Comparison of ENCODE assay signal across 10 cellular contexts in the genomic region with DNA sequence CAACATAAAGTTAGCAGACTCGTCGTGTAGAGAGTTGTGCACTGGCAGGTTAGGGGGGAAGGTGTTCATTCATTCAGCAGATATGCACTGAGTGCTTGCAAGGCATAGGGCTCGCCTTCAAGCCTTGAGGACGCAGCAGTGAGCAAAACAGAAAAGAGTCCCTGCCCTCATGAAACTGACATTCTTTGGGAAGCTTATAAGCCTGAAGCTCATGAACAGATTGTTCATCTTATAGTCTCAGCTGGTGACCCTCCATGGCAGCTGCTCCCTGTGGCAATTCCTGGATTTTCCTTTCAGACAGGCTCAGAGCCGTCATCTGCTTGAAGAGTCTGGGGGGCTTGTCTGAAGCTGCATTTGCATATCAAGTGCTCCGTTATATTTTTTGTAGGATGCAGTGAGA.
DNase-seq lines count a peak whose midpoint lies in the region; ATAC-seq, FAIRE-seq and TF ChIP-seq lines count a peak whose summit lies in the region.
"Had no signal": no experiment of that assay in that cellular context is flagged by ENCODE, and none has a peak within 500 bp of the region (broad histone marks: within the 10 kb centered on the region; RNA-seq: fewer than 3 reads in every experiment).

No MANE protein-coding gene starts in this region.

- H3K27me3 ChIP-seq in BLaER1 = no peaks in the 10 kb centered on the region
- no peaks in the 10 kb centered on the region for H3K27me3 ChIP-seq in GM23248 (replicated peaks; ENCODE audit: insufficient read depth)
- no peaks in the 10 kb centered on the region for H3K27me3 ChIP-seq in small intestine (ENCODE audit: control insufficient read depth in 2 of 2, insufficient read depth in 2 of 2, low read length in 2 of 2)

- H3K4me2 ChIP-seq in BLaER1 (peak overlapping the region; percentile 90), GM23248 (ENCODE audit: unreplicated experiment) (peak overlapping the region; percentile 70)

- no peaks in the 10 kb centered on the region for H3K27me3 Mint-ChIP-seq in mesothelial cell of epicardium (ENCODE audit: low read depth)

- H3K27ac Mint-ChIP-seq in activated naive CD4-positive, alpha-beta T cell treated with anti-CD3 and anti-CD28 coated beads, Interleukin-2, amount 50 U/mL, for 72 hours = peak overlapping the region; percentile 93 to 98
- H3K27ac Mint-ChIP-seq in mesothelial cell of epicardium = peak overlapping the region; percentile 74

- peaks cover 30% of the 10 kb centered on the region for H3K36me3 ChIP-seq in BLaER1
- no peaks in the 10 kb centered on the region for H3K36me3 ChIP-seq in GM23248 (ENCODE audit: low read depth)
- no peaks in the 10 kb centered on the region for H3K36me3 ChIP-seq in small intestine (ENCODE audit: control insufficient read depth in 2 of 2, insufficient read depth in 2 of 2, low read length in 2 of 2)

- H3K4me1 ChIP-seq in BLaER1 = peaks cover 57% of the 10 kb centered on the region
- H3K4me1 ChIP-seq in GM23248 (ENCODE audit: insufficient read depth) = peaks cover 53% of the 10 kb centered on the region
- H3K4me1 ChIP-seq in small intestine (ENCODE audit: control insufficient read depth in 2 of 2, insufficient read depth in 1 of 2, low read depth in 1 of 2, low read length in 1 of 2) = peaks cover 4 to 7% of the 10 kb centered on the region in 2 donors

- H3K79me2 ChIP-seq in GM23248 (ENCODE audit: insufficient read depth) = peaks cover 88% of the 10 kb centered on the region

- peaks cover 0 to 3% of the 10 kb centered on the region in 2 donors for H3K9me3 Mint-ChIP-seq in activated naive CD4-positive, alpha-beta T cell treated with anti-CD3 and anti-CD28 coated beads, Interleukin-2, amount 50 U/mL, for 72 hours
- peaks cover 7% of the 10 kb centered on the region for H3K9me3 Mint-ChIP-seq in mesothelial cell of epicardium

- WGBS in GM23248 (ENCODE audit: low coverage in 1 of 2, low lambda C conversion rate in 2 of 2, missing lambda C conversion rate in 2 of 2), 2 experiments = 87 to 89% methylated on average over 6 of the region's 6 CpGs
- 72 to 89% (median 89%) methylated on average over 6 of the region's 6 CpGs for WGBS in small intestine, 3 donors

- no peaks in the 10 kb centered on the region for H4K20me1 ChIP-seq in BLaER1
- no peaks in the 10 kb centered on the region for H4K20me1 ChIP-seq in GM23248 (ENCODE audit: insufficient read depth)

- H3K4me1 Mint-ChIP-seq in mesothelial cell of epicardium = peaks cover 47% of the 10 kb centered on the region

- H3K36me3 Mint-ChIP-seq in activated naive CD4-positive, alpha-beta T cell treated with anti-CD3 and anti-CD28 coated beads, Interleukin-2, amount 50 U/mL, for 72 hours = peaks cover 12 to 51% of the 10 kb centered on the region in 2 donors
- peaks cover 6% of the 10 kb centered on the region for H3K36me3 Mint-ChIP-seq in mesothelial cell of epicardium

- TF ChIP-seq CTCF in mesothelial cell of epicardium (IDR thresholded peaks at IDR 0.05; ENCODE audit: unreplicated experiment) = no peak

- no peak overlapping the region for H2AFZ ChIP-seq in GM23248

- no peak for FAIRE-seq in small intestine (lab: Jason Lieb, UNC)
- no peak for FAIRE-seq in GM19239 (lab: Jason Lieb, UNC)
- FAIRE-seq: HepG2 had no signal

- ATAC-seq in activated naive CD4-positive, alpha-beta T cell treated with anti-CD3 and anti-CD28 coated beads, Interleukin-2, amount 50 U/mL, for 72 hours = no peak
- no peak for ATAC-seq in GM19467 (IDR thresholded peaks at IDR 0.05; ENCODE audit: unreplicated experiment)
- ATAC-seq: HepG2 had no signal

- H3K9me3 ChIP-seq in BLaER1 (peaks cover 7% of the 10 kb centered on the region; the same call in 1 of the 2 replicates), GM23248 (ENCODE audit: low read depth) (no peaks in the 10 kb centered on the region), small intestine (ENCODE audit: control insufficient read depth, low read depth) (no peaks in the 10 kb centered on the region)

- peaks cover 45% of the 10 kb centered on the region for H3F3A ChIP-seq in GM23248 (ENCODE audit: insufficient read depth)

- DNase-seq in GM23248 (no peak), mesothelial cell of epicardium (ENCODE audit: low spot score in 2 of 2, unreplicated experiment in 2 of 2) (no peak), small intestine (no peak), NCI-H187 treated with DMSO at 0.1 percent for 48 hours (lab: John Stamatoyannopoulos, UW) (no peak), GM19239 (ENCODE audit: insufficient read length, low spot score) (no peak)
- DNase-seq in activated naive CD4-positive, alpha-beta T cell treated with anti-CD3 and anti-CD28 coated beads, Interleukin-2, amount 50 U/mL, for 72 hours (ENCODE audit: low spot score in 2 of 2) = no peak
- DNase-seq: activated CD4-positive, alpha-beta T cell treated with anti-CD3 and anti-CD28 coated beads for 48 hours had no signal

- no peak overlapping the region for H3K4me3 Mint-ChIP-seq in mesothelial cell of epicardium

- H3K9me2 ChIP-seq in GM23248 (ENCODE audit: insufficient read depth) = no peaks in the 10 kb centered on the region

- in situ Hi-C loops in GM23248 (cut with MboI) = loop anchor here (25.0 kb wide), 1 partner anchor 293 kb away; a partner anchor contains a TSS

- H3K27ac ChIP-seq in BLaER1 (peak overlapping the region; percentile 77; the same call in 1 of the 2 replicates), GM23248 (peak overlapping the region; percentile 94), small intestine (ENCODE audit: low read depth in 1 of 2, low read length in 1 of 2) (peak overlapping the region in 1 of 2 donors; percentile 93)

- H3K4me3 ChIP-seq in BLaER1 = no peak overlapping the region
- no peak overlapping the region for H3K4me3 ChIP-seq in GM23248
- H3K4me3 ChIP-seq in small intestine (ENCODE audit: low read depth in 1 of 2, low read length in 2 of 2) = no peak overlapping the region

- H3K9ac ChIP-seq in BLaER1 (no peak overlapping the region; the same call in 1 of the 2 replicates), GM23248 (peak overlapping the region; percentile 29; the same call in 1 of the 2 replicates)
